ENCODE assay signal across 8 cellular contexts in genomic region chr15:77118787-77119410, GRCh38. TPM values are rescaled to one million over a fixed set of nuclear protein-coding genes. Genes with fewer than 3 reads are reported as not detected.
A peak's percentile ranks its signal among the peaks of the same experiment; 100 is the strongest.
DNase-seq lines count a peak whose midpoint lies in the region; ATAC-seq and TF ChIP-seq lines count a peak whose summit lies in the region.

No MANE protein-coding gene starts in this region.

- H3K4me3 ChIP-seq in vagina, result no peak overlapping the region

- no peaks in the 10 kb centered on the region for H3K9me3 ChIP-seq in vagina

- peaks cover 13% of the 10 kb centered on the region for H3K4me1 ChIP-seq in vagina

- peak; percentile 73 for TF ChIP-seq CTCF in natural killer cell (IDR thresholded peaks at IDR 0.05)
- peak in 2 of 3 experiments; percentile 62 to 70 for TF ChIP-seq CTCF in vagina (IDR thresholded peaks at IDR 0.05)

- H3K36me3 Mint-ChIP-seq in natural killer cell, result peaks cover 10% of the 10 kb centered on the region
- H3K36me3 Mint-ChIP-seq in natural killer cell treated with Interleukin-12 subunit alpha and Interleukin-12 subunit beta and Interleukin-15 and Interleukin-18, amount 100 ng/mL, for 72 hours, result no peaks in the 10 kb centered on the region

- no peak for DNase-seq in natural killer cell
- no peak for DNase-seq in natural killer cell treated with Interleukin-12 subunit alpha and Interleukin-12 subunit beta and Interleukin-15 and Interleukin-18, amount 100 ng/mL, for 72 hours (ENCODE audit: low spot score)
- DNase-seq in NAMALWA (ENCODE audit: low spot score), result peak; percentile 74
- DNase-seq in SW 1271 (lab: John Stamatoyannopoulos, UW), result peak; percentile 28 to 79
- DNase-seq in effector CD8-positive, alpha-beta T cell (lab: John Stamatoyannopoulos, UW), result peak; percentile 2
- peak; percentile 89 for DNase-seq in medulla oblongata (ENCODE audit: extremely low spot score)
- no peak for DNase-seq in vagina (ENCODE audit: extremely low spot score in 2 of 2)

- H3K27ac ChIP-seq in vagina, result no peak overlapping the region

- no peaks in the 10 kb centered on the region for H3K9me3 Mint-ChIP-seq in natural killer cell
- no peaks in the 10 kb centered on the region for H3K9me3 Mint-ChIP-seq in natural killer cell treated with Interleukin-12 subunit alpha and Interleukin-12 subunit beta and Interleukin-15 and Interleukin-18, amount 100 ng/mL, for 72 hours

- TF ChIP-seq POLR2A in vagina (IDR thresholded peaks at IDR 0.05), result no peak

- intact Hi-C loops in natural killer cell (cut with micrococcal nuclease), result loop anchor here (1.0 to 2.0 kb wide), 4 partner anchors 60 to 424 kb away; no protein-coding TSS in a partner anchor
- intact Hi-C loops in vagina (cut with DNase I), result loop anchor here (10.0 kb wide), 1 partner anchor 426 kb away; no protein-coding TSS in a partner anchor

- no peak overlapping the region for H3K4me3 Mint-ChIP-seq in natural killer cell
- no peak overlapping the region for H3K4me3 Mint-ChIP-seq in natural killer cell treated with Interleukin-12 subunit alpha and Interleukin-12 subunit beta and Interleukin-15 and Interleukin-18, amount 100 ng/mL, for 72 hours

- H3K27me3 Mint-ChIP-seq in natural killer cell (ENCODE audit: low read depth in 2 of 2), result no peaks in the 10 kb centered on the region
- H3K27me3 Mint-ChIP-seq in natural killer cell treated with Interleukin-12 subunit alpha and Interleukin-12 subunit beta and Interleukin-15 and Interleukin-18, amount 100 ng/mL, for 72 hours, result no peaks in the 10 kb centered on the region

- H3K36me3 ChIP-seq in vagina, result peaks cover 0 to 11% of the 10 kb centered on the region in 2 donors

- no peaks in the 10 kb centered on the region for H3K27me3 ChIP-seq in vagina

- peaks cover 9 to 31% of the 10 kb centered on the region in 2 donors for H3K4me1 Mint-ChIP-seq in natural killer cell
- peaks cover 4 to 11% of the 10 kb centered on the region in 2 donors for H3K4me1 Mint-ChIP-seq in natural killer cell treated with Interleukin-12 subunit alpha and Interleukin-12 subunit beta and Interleukin-15 and Interleukin-18, amount 100 ng/mL, for 72 hours (ENCODE audit: low read depth in 2 of 2)

- peak overlapping the region in 1 of 2 donors; percentile 63 for H3K27ac Mint-ChIP-seq in natural killer cell
- no peak overlapping the region for H3K27ac Mint-ChIP-seq in natural killer cell treated with Interleukin-12 subunit alpha and Interleukin-12 subunit beta and Interleukin-15 and Interleukin-18, amount 100 ng/mL, for 72 hours

- peak; percentile 70 to 82 (median 80) for ATAC-seq in natural killer cell
- ATAC-seq in natural killer cell treated with Interleukin-12 subunit alpha and Interleukin-12 subunit beta and Interleukin-15 and Interleukin-18, amount 100 ng/mL, for 72 hours, result no peak
- ATAC-seq in GM18517 (IDR thresholded peaks at IDR 0.05; ENCODE audit: unreplicated experiment), result no peak

RNA-seq across cellular contexts. Expression of gene TSPAN3, which starts 48.0 kb away (rescaled TPM):
- 10 to 100 TPM; 18.7 to 37.4 (median 29.9) TPM for total RNA-seq in natural killer cell
- total RNA-seq in natural killer cell treated with Interleukin-12 subunit alpha and Interleukin-12 subunit beta and Interleukin-15 and Interleukin-18, amount 100 ng/mL, for 72 hours, result 10 to 100 TPM; 49.3 to 54.9 TPM
- 80.3 TPM for total RNA-seq in vagina

Comparison
In these comparisons a context has a peak if more than half of its experiments do, and no peak if none do; other contexts are left out.
1. ATAC-seq: peak in natural killer cell (3 of 3); none in natural killer cell treated with Interleukin-12 subunit alpha and Interleukin-12 subunit beta and Interleukin-15 and Interleukin-18, amount 100 ng/mL, for 72 hours (0 of 2) and GM18517 (single experiment).
2. DNase-seq: peak in NAMALWA (single experiment), SW 1271 (2 of 2), effector CD8-positive, alpha-beta T cell (single experiment) and medulla oblongata (single experiment); none in natural killer cell (single experiment), natural killer cell treated with Interleukin-12 subunit alpha and Interleukin-12 subunit beta and Interleukin-15 and Interleukin-18, amount 100 ng/mL, for 72 hours (single experiment) and vagina (0 of 2).